21 cellular contexts compared by ENCODE assay signal in genomic region chr4:169416461-169416860, GRCh38.
DNase-seq lines count a peak whose midpoint lies in the region; ATAC-seq lines count a peak whose summit lies in the region.
"Had no signal": no experiment of that assay in that cellular context is flagged by ENCODE, and none has a peak within 500 bp of the region (broad histone marks: within the 10 kb centered on the region; RNA-seq: fewer than 3 reads in every experiment).

No MANE protein-coding gene starts in this region.

- H2BK15ac ChIP-seq in mesendoderm (replicated peaks; ENCODE audit: low read depth): no peak overlapping the region

- peak overlapping the region; percentile 45 for H3K27ac Mint-ChIP-seq in activated naive CD8-positive, alpha-beta T cell treated with anti-CD3 and anti-CD28 coated beads for 36 hours
- H3K27ac Mint-ChIP-seq in activated naive CD8-positive, alpha-beta T cell treated with anti-CD3 and anti-CD28 coated beads, Interleukin-2, amount 50 U/mL, for 24 hours: no peak overlapping the region
- peak overlapping the region; percentile 35 for H3K27ac Mint-ChIP-seq in stimulated activated effector memory CD8-positive, alpha-beta T cell treated with anti-CD3 and anti-CD28 coated beads, Interleukin-12 subunit alpha, Interleukin-12 subunit beta, amount 100 ng/mL, for 72 hours
- H3K27ac Mint-ChIP-seq: CD8-positive, alpha-beta memory T cell had no signal

- H3K9me3 Mint-ChIP-seq in activated naive CD8-positive, alpha-beta T cell treated with anti-CD3 and anti-CD28 coated beads for 36 hours: peaks cover 2% of the 10 kb centered on the region
- H3K9me3 Mint-ChIP-seq in activated naive CD8-positive, alpha-beta T cell treated with anti-CD3 and anti-CD28 coated beads, Interleukin-2, amount 50 U/mL, for 24 hours: no peaks in the 10 kb centered on the region
- no peaks in the 10 kb centered on the region for H3K9me3 Mint-ChIP-seq in stimulated activated effector memory CD8-positive, alpha-beta T cell treated with anti-CD3 and anti-CD28 coated beads, Interleukin-12 subunit alpha, Interleukin-12 subunit beta, amount 100 ng/mL, for 72 hours
- H3K9me3 Mint-ChIP-seq: CD4-positive, alpha-beta memory T cell; CD4-positive, CD25-positive, alpha-beta regulatory T cell; CD8-positive, alpha-beta memory T cell had no signal

- no peak for DNase-seq in activated naive CD8-positive, alpha-beta T cell treated with anti-CD3 and anti-CD28 coated beads for 36 hours
- no peak for DNase-seq in activated naive CD8-positive, alpha-beta T cell treated with anti-CD3 and anti-CD28 coated beads, Interleukin-2, amount 50 U/mL, for 24 hours
- peak; percentile 61 to 76 for DNase-seq in trophoblast cell
- no peak for DNase-seq in stimulated activated effector memory CD8-positive, alpha-beta T cell treated with anti-CD3 and anti-CD28 coated beads, Interleukin-12 subunit alpha, Interleukin-12 subunit beta, amount 100 ng/mL, for 72 hours (ENCODE audit: low spot score in 2 of 2)
- DNase-seq in mesendoderm: no peak
- DNase-seq: 8988T; ACHN; BE2C; C1 segment of cervical spinal cord; CD4-positive, alpha-beta memory T cell; CD4-positive, CD25-positive, alpha-beta regulatory T cell; CD8-positive, alpha-beta memory T cell; COR-L47; DMS 273 treated with DMSO at 0.1 percent for 48 hours; DMS79; DND-41; EL; GDM1 had no signal

- H3K4me1 ChIP-seq in trophoblast cell (ENCODE audit: control insufficient read depth in 1 of 2, insufficient read depth in 2 of 2, low read length in 2 of 2) (no peaks in the 10 kb centered on the region), mesendoderm (ENCODE audit: control insufficient read depth, low read depth, low read length) (no peaks in the 10 kb centered on the region)
- H3K4me1 ChIP-seq: BE2C had no signal

- no peak overlapping the region for H4K5ac ChIP-seq in mesendoderm (ENCODE audit: low read length)

- H3K4me3 Mint-ChIP-seq in activated naive CD8-positive, alpha-beta T cell treated with anti-CD3 and anti-CD28 coated beads for 36 hours: no peak overlapping the region
- no peak overlapping the region for H3K4me3 Mint-ChIP-seq in activated naive CD8-positive, alpha-beta T cell treated with anti-CD3 and anti-CD28 coated beads, Interleukin-2, amount 50 U/mL, for 24 hours
- H3K4me3 Mint-ChIP-seq in stimulated activated effector memory CD8-positive, alpha-beta T cell treated with anti-CD3 and anti-CD28 coated beads, Interleukin-12 subunit alpha, Interleukin-12 subunit beta, amount 100 ng/mL, for 72 hours: no peak overlapping the region
- H3K4me3 Mint-ChIP-seq: CD14-positive monocyte; CD4-positive, alpha-beta memory T cell; CD4-positive, CD25-positive, alpha-beta regulatory T cell; CD8-positive, alpha-beta memory T cell had no signal

- H3K9ac ChIP-seq in trophoblast cell (ENCODE audit: low read length) (no peak overlapping the region), mesendoderm (ENCODE audit: low read length) (no peak overlapping the region)
- H3K9ac ChIP-seq: BLaER1 had no signal

- H3K79me1 ChIP-seq in trophoblast cell (ENCODE audit: low read length) (no peaks in the 10 kb centered on the region), mesendoderm (ENCODE audit: low read length) (no peaks in the 10 kb centered on the region)

- no peak overlapping the region for H2BK120ac ChIP-seq in trophoblast cell (ENCODE audit: insufficient read depth, low read length, poor library complexity)
- H2BK120ac ChIP-seq in mesendoderm (ENCODE audit: low read depth, low read length): no peak overlapping the region

- H4K12ac ChIP-seq in trophoblast cell (ENCODE audit: low read depth, low read length): no peak overlapping the region

- WGBS in trophoblast cell (ENCODE audit: extremely low coverage, insufficient coverage, insufficient read length): no CpG with 5 or more reads among the region's 4 CpGs
- WGBS in mesendoderm (ENCODE audit: extremely low coverage, insufficient coverage, low lambda C conversion rate): no CpG with 5 or more reads among the region's 4 CpGs

- no peak overlapping the region for H3K14ac ChIP-seq in trophoblast cell (ENCODE audit: low read length)

- H3K9me3 ChIP-seq in trophoblast cell (ENCODE audit: insufficient read depth, low read depth, low read length): no peaks in the 10 kb centered on the region
- H3K9me3 ChIP-seq: BE2C, BLaER1 had no signal

- H3K4ac ChIP-seq in trophoblast cell (ENCODE audit: low read depth, low read length) (no peak overlapping the region), mesendoderm (ENCODE audit: low read depth, low read length) (no peak overlapping the region)

- H2AK5ac ChIP-seq in trophoblast cell (ENCODE audit: low read length): no peak overlapping the region
- no peak overlapping the region for H2AK5ac ChIP-seq in mesendoderm (ENCODE audit: low read length)

- H4K8ac ChIP-seq in trophoblast cell (ENCODE audit: low read depth, low read length) (no peak overlapping the region), mesendoderm (ENCODE audit: low read depth, low read length) (no peak overlapping the region)

- H3K36me3 Mint-ChIP-seq in activated naive CD8-positive, alpha-beta T cell treated with anti-CD3 and anti-CD28 coated beads for 36 hours: peaks cover 20% of the 10 kb centered on the region
- H3K36me3 Mint-ChIP-seq in activated naive CD8-positive, alpha-beta T cell treated with anti-CD3 and anti-CD28 coated beads, Interleukin-2, amount 50 U/mL, for 24 hours (ENCODE audit: low read depth): peaks cover under 1% of the 10 kb centered on the region
- no peaks in the 10 kb centered on the region for H3K36me3 Mint-ChIP-seq in stimulated activated effector memory CD8-positive, alpha-beta T cell treated with anti-CD3 and anti-CD28 coated beads, Interleukin-12 subunit alpha, Interleukin-12 subunit beta, amount 100 ng/mL, for 72 hours

- H3K27ac ChIP-seq in trophoblast cell (ENCODE audit: low read depth, low read length) (no peak overlapping the region), mesendoderm (ENCODE audit: low read depth, low read length) (no peak overlapping the region)
- H3K27ac ChIP-seq: BLaER1 had no signal

- H3K27me3 ChIP-seq in trophoblast cell (ENCODE audit: insufficient read depth, low read length) (no peaks in the 10 kb centered on the region), mesendoderm (ENCODE audit: insufficient read depth, low read length, poor library complexity) (no peaks in the 10 kb centered on the region)
- H3K27me3 ChIP-seq: BE2C, BLaER1 had no signal

- H3K23ac ChIP-seq in trophoblast cell (ENCODE audit: low read length): no peak overlapping the region
- no peak overlapping the region for H3K23ac ChIP-seq in mesendoderm (ENCODE audit: low read length)

- H3K27me3 Mint-ChIP-seq in activated naive CD8-positive, alpha-beta T cell treated with anti-CD3 and anti-CD28 coated beads for 36 hours: no peaks in the 10 kb centered on the region
- H3K27me3 Mint-ChIP-seq in activated naive CD8-positive, alpha-beta T cell treated with anti-CD3 and anti-CD28 coated beads, Interleukin-2, amount 50 U/mL, for 24 hours: no peaks in the 10 kb centered on the region
- H3K27me3 Mint-ChIP-seq: CD4-positive, alpha-beta memory T cell; CD4-positive, CD25-positive, alpha-beta regulatory T cell; CD8-positive, alpha-beta memory T cell had no signal

- H3K4me2 ChIP-seq in trophoblast cell (ENCODE audit: low read length) (no peak overlapping the region), mesendoderm (ENCODE audit: low read length) (no peak overlapping the region)
- H3K4me2 ChIP-seq: BLaER1 had no signal

- no peaks in the 10 kb centered on the region for H3K79me2 ChIP-seq in trophoblast cell (ENCODE audit: control insufficient read depth, insufficient read depth, low read length, poor library complexity)
- no peaks in the 10 kb centered on the region for H3K79me2 ChIP-seq in mesendoderm (ENCODE audit: control insufficient read depth, insufficient read depth, low read length)

- no peak overlapping the region for H2AFZ ChIP-seq in trophoblast cell (ENCODE audit: insufficient read depth, low read length, poor library complexity)

- H2BK12ac ChIP-seq in trophoblast cell (ENCODE audit: low read length): no peak overlapping the region

- ATAC-seq in activated naive CD8-positive, alpha-beta T cell treated with anti-CD3 and anti-CD28 coated beads, Interleukin-2, amount 50 U/mL, for 24 hours: no peak
- no peak for ATAC-seq in stimulated activated effector memory CD8-positive, alpha-beta T cell treated with anti-CD3 and anti-CD28 coated beads, Interleukin-12 subunit alpha, Interleukin-12 subunit beta, amount 100 ng/mL, for 72 hours

- H2BK5ac ChIP-seq in trophoblast cell (ENCODE audit: low read depth, low read length, poor library complexity) (no peak overlapping the region), mesendoderm (ENCODE audit: low read length) (no peak overlapping the region)

- no peak overlapping the region for H4K91ac ChIP-seq in trophoblast cell (ENCODE audit: low read depth, low read length)

- H3K4me1 Mint-ChIP-seq in activated naive CD8-positive, alpha-beta T cell treated with anti-CD3 and anti-CD28 coated beads for 36 hours: peaks cover 41% of the 10 kb centered on the region
- H3K4me1 Mint-ChIP-seq in activated naive CD8-positive, alpha-beta T cell treated with anti-CD3 and anti-CD28 coated beads, Interleukin-2, amount 50 U/mL, for 24 hours: peaks cover 32% of the 10 kb centered on the region
- H3K4me1 Mint-ChIP-seq in stimulated activated effector memory CD8-positive, alpha-beta T cell treated with anti-CD3 and anti-CD28 coated beads, Interleukin-12 subunit alpha, Interleukin-12 subunit beta, amount 100 ng/mL, for 72 hours: no peaks in the 10 kb centered on the region
- H3K4me1 Mint-ChIP-seq: CD14-positive monocyte had no signal

- no peak overlapping the region for H3K56ac ChIP-seq in mesendoderm (ENCODE audit: low read length)

- H3K36me3 ChIP-seq in trophoblast cell (ENCODE audit: control insufficient read depth in 1 of 2, insufficient read depth in 2 of 2, low read length in 2 of 2) (no peaks in the 10 kb centered on the region), mesendoderm (ENCODE audit: control insufficient read depth, insufficient read depth, low read length) (no peaks in the 10 kb centered on the region)
- H3K36me3 ChIP-seq: BE2C, BLaER1 had no signal

- H3K4me3 ChIP-seq in trophoblast cell (ENCODE audit: low read depth, low read length): no peak overlapping the region
- H3K4me3 ChIP-seq in mesendoderm (ENCODE audit: low read length): no peak overlapping the region
- H3K4me3 ChIP-seq: BLaER1, GM12878 had no signal

- no peak overlapping the region for H3K18ac ChIP-seq in trophoblast cell (ENCODE audit: low read length)
- no peak overlapping the region for H3K18ac ChIP-seq in mesendoderm (ENCODE audit: low read length)

Comparison
In these comparisons a context has a peak if more than half of its experiments do, and no peak if none do; other contexts are left out.
1. DNase-seq: peak in trophoblast cell (2 of 2); none in activated naive CD8-positive, alpha-beta T cell treated with anti-CD3 and anti-CD28 coated beads for 36 hours (single experiment), activated naive CD8-positive, alpha-beta T cell treated with anti-CD3 and anti-CD28 coated beads, Interleukin-2, amount 50 U/mL, for 24 hours (single experiment), stimulated activated effector memory CD8-positive, alpha-beta T cell treated with anti-CD3 and anti-CD28 coated beads, Interleukin-12 subunit alpha, Interleukin-12 subunit beta, amount 100 ng/mL, for 72 hours (0 of 2) and mesendoderm (single experiment).